Comparison of ENCODE assay signal across 16 cellular contexts in the genomic region with DNA sequence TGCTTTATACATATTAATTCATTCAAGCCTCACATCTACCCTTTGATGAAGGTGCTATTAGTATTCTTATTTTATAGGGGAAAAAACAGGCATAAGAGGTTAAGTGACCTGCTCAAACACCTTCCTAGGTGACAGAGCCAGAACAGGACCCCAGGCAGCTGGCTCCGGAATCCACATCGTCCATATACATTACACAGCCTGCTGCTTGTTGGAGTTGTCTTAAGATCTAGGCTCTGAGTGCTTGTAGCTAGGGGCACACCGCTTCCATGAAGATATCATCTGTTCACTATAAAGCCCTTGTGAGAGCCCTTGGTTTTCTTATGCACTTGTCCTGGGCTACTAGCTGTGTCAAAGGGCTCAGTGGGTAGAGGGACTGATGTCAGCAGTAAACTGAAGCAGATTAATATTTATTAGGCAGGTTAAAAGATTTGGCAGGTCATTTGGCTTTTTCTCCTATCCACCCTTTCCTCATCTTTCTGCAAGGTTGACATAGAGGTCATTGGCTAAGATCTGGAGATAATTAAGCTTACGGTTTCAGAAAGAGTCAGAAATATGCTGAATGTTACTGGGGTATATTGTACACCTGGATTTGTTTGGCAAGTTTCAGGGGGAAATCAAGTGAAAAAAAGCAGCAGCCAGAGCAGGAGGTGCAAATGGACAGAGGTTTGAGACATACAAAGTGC.
DNase-seq lines count a peak whose midpoint lies in the region; FAIRE-seq and TF ChIP-seq lines count a peak whose summit lies in the region.
"Had no signal": no experiment of that assay in that cellular context is flagged by ENCODE, and none has a peak within 500 bp of the region (broad histone marks: within the 10 kb centered on the region; RNA-seq: fewer than 3 reads in every experiment).

No MANE protein-coding gene starts in this region.

- no peak for DNase-seq in GM19239 (ENCODE audit: insufficient read length, low spot score)
- DNase-seq in PC-9, result no peak
- DNase-seq in esophagus muscularis mucosa (ENCODE audit: extremely low spot score), result no peak
- no peak for DNase-seq in trophoblast cell
- DNase-seq in NCI-H1417 treated with DMSO at 0.1 percent for 48 hours (lab: John Stamatoyannopoulos, UW), result no peak
- DNase-seq in NCI-H1048 (lab: John Stamatoyannopoulos, UW), result no peak
- DNase-seq in NCI-H2227 treated with DMSO at 0.1 percent for 48 hours (lab: John Stamatoyannopoulos, UW), result no peak
- DNase-seq in AML-193 (lab: John Stamatoyannopoulos, UW), result no peak
- DNase-seq: activated CD4-positive, CD25-positive, alpha-beta regulatory T cell; brain microvascular endothelial cell; DMS153; effector CD8-positive, alpha-beta T cell; NCI-H1105 treated with DMSO at 0.1 percent for 48 hours; NCI-H345; ovary; substantia nigra had no signal

- H4K91ac ChIP-seq in trophoblast cell (ENCODE audit: low read depth, low read length), result peak overlapping the region; percentile 26

- peak; percentile 11 for FAIRE-seq in GM19239 (lab: Jason Lieb, UNC)

- peak overlapping the region; percentile 64 for H2BK5ac ChIP-seq in trophoblast cell (ENCODE audit: low read depth, low read length, poor library complexity)

- CTCF ChIA-PET in PC-9 (lab: Charles Lee), result no interaction called here

- no peak overlapping the region for H3K4ac ChIP-seq in trophoblast cell (ENCODE audit: low read depth, low read length)

- no peak overlapping the region for H2AK5ac ChIP-seq in trophoblast cell (ENCODE audit: low read length)

- TF ChIP-seq CTCF in PC-9 (conservative IDR thresholded peaks at IDR 0.05), result no peak
- no peak for TF ChIP-seq CTCF in esophagus muscularis mucosa (IDR thresholded peaks at IDR 0.05)

- H3K27ac ChIP-seq in PC-9 (peak overlapping the region; percentile 95), esophagus muscularis mucosa (replicated peaks in 1 of 4) (peak overlapping the region; percentile 39 to 65 (median 59)), trophoblast cell (ENCODE audit: low read depth, low read length) (peak overlapping the region; percentile 80)
- H3K27ac ChIP-seq: brain microvascular endothelial cell, ovary had no signal

- peak overlapping the region; percentile 8 for H4K8ac ChIP-seq in trophoblast cell (ENCODE audit: low read depth, low read length)

- H2AFZ ChIP-seq in PC-9 (no peak overlapping the region), trophoblast cell (ENCODE audit: insufficient read depth, low read length, poor library complexity) (no peak overlapping the region)

- no peak for TF ChIP-seq POLR2A in esophagus muscularis mucosa (IDR thresholded peaks at IDR 0.05; ENCODE audit: low read depth)

- H3K79me1 ChIP-seq in trophoblast cell (ENCODE audit: low read length), result peaks cover 19% of the 10 kb centered on the region

- H3K23ac ChIP-seq in trophoblast cell (ENCODE audit: low read length), result no peak overlapping the region

- no peak overlapping the region for H3K9ac ChIP-seq in trophoblast cell (ENCODE audit: low read length)

- H3K18ac ChIP-seq in trophoblast cell (ENCODE audit: low read length), result no peak overlapping the region

- peak overlapping the region; percentile 46 for H2BK120ac ChIP-seq in trophoblast cell (ENCODE audit: insufficient read depth, low read length, poor library complexity)

- H3K4me2 ChIP-seq in PC-9 (peak overlapping the region; percentile 78), trophoblast cell (ENCODE audit: low read length) (peak overlapping the region; percentile 3)

- WGBS in esophagus muscularis mucosa, result 81% methylated on average over 4 of the region's 4 CpGs
- no CpG with 5 or more reads among the region's 4 CpGs for WGBS in trophoblast cell (ENCODE audit: extremely low coverage, insufficient coverage, insufficient read length)

- H4K12ac ChIP-seq in trophoblast cell (ENCODE audit: low read depth, low read length), result no peak overlapping the region

- POLR2A ChIA-PET in PC-9 (lab: Charles Lee; ENCODE audit: unreplicated experiment), result interaction anchor here (0.6 kb wide), 2 partner anchors 15 to 37 kb away, joined by 4 to 5 read pairs; no protein-coding TSS in a partner anchor

- H3K4me3 ChIP-seq in PC-9, result no peak overlapping the region; the same call in 1 of the 2 replicates
- no peak overlapping the region for H3K4me3 ChIP-seq in esophagus muscularis mucosa
- no peak overlapping the region for H3K4me3 ChIP-seq in trophoblast cell (ENCODE audit: low read depth, low read length)
- H3K4me3 ChIP-seq: ovary had no signal

- H3K79me2 ChIP-seq in PC-9 (ENCODE audit: low read depth) (peaks cover 88% of the 10 kb centered on the region), trophoblast cell (ENCODE audit: control insufficient read depth, insufficient read depth, low read length, poor library complexity) (peaks cover 3% of the 10 kb centered on the region)

- no peak overlapping the region for H2BK12ac ChIP-seq in trophoblast cell (ENCODE audit: low read length)

- H3F3A ChIP-seq in PC-9 (ENCODE audit: insufficient read depth, low read depth), result peaks cover 55% of the 10 kb centered on the region

- TF ChIP-seq EP300 in esophagus muscularis mucosa (IDR thresholded peaks at IDR 0.05), result no peak

- H3K9me2 ChIP-seq in PC-9 (ENCODE audit: insufficient read depth), result no peaks in the 10 kb centered on the region

- no peak overlapping the region for H3K14ac ChIP-seq in trophoblast cell (ENCODE audit: low read length)

- H3K27me3 ChIP-seq in PC-9 (ENCODE audit: insufficient read depth, low read depth) (no peaks in the 10 kb centered on the region), esophagus muscularis mucosa (no peaks in the 10 kb centered on the region), trophoblast cell (ENCODE audit: insufficient read depth, low read length) (no peaks in the 10 kb centered on the region)
- H3K27me3 ChIP-seq: brain microvascular endothelial cell, ovary had no signal

- H3K4me1 ChIP-seq in PC-9 (replicated peaks; ENCODE audit: insufficient read depth), result peaks cover 66% of the 10 kb centered on the region
- peaks cover 16 to 77% (median 64%) of the 10 kb centered on the region in 4 donors for H3K4me1 ChIP-seq in esophagus muscularis mucosa
- peaks cover 19 to 24% of the 10 kb centered on the region in 2 experiments for H3K4me1 ChIP-seq in trophoblast cell (ENCODE audit: control insufficient read depth in 1 of 2, insufficient read depth in 2 of 2, low read length in 2 of 2)

- 0 out of 2 replicates have a peak, but pooled peaks cover 9% of the 10 kb centered on the region for H3K36me3 ChIP-seq in PC-9 (ENCODE audit: low read depth)
- H3K36me3 ChIP-seq in esophagus muscularis mucosa, result no peaks in the 10 kb centered on the region
- H3K36me3 ChIP-seq in trophoblast cell (ENCODE audit: control insufficient read depth in 1 of 2, insufficient read depth in 2 of 2, low read length in 2 of 2), result peaks cover 2 to 4% of the 10 kb centered on the region in 2 experiments
- H3K36me3 ChIP-seq: brain microvascular endothelial cell, ovary had no signal

- H3K9me3 ChIP-seq in PC-9 (ENCODE audit: insufficient read depth, low read depth) (no peaks in the 10 kb centered on the region), esophagus muscularis mucosa (no peaks in the 10 kb centered on the region), trophoblast cell (ENCODE audit: insufficient read depth, low read depth, low read length) (no peaks in the 10 kb centered on the region)
- H3K9me3 ChIP-seq: ovary had no signal

- intact Hi-C loops in PC-9 (cut with micrococcal nuclease; ENCODE audit: unreplicated experiment) (no loop called here), esophagus muscularis mucosa (cut with DNase I) (no loop called here)

- no peaks in the 10 kb centered on the region for H4K20me1 ChIP-seq in PC-9 (ENCODE audit: insufficient read depth)

- no TSS peak for BruUV-seq in PC-9 (replicated peaks; lab: Mats Ljungman, UMichigan)
